In genomic region chr4:154485127-154485773, GRCh38 we compare ENCODE assay signal across 12 cellular contexts. TPM values are rescaled to one million over a fixed set of nuclear protein-coding genes. Genes with fewer than 3 reads are reported as not detected.
DNase-seq lines count a peak whose midpoint lies in the region; ATAC-seq and TF ChIP-seq lines count a peak whose summit lies in the region.
"Had no signal": no experiment of that assay in that cellular context is flagged by ENCODE, and none has a peak within 500 bp of the region (broad histone marks: within the 10 kb centered on the region; RNA-seq: fewer than 3 reads in every experiment).

No MANE protein-coding gene starts in this region.

- H3K27ac ChIP-seq in CD8-positive, alpha-beta T cell (ENCODE audit: low read depth, low read length) = no peak overlapping the region
- H3K27ac ChIP-seq: SJSA1 had no signal

- no peaks in the 10 kb centered on the region for H3K4me1 Mint-ChIP-seq in endothelial cell (ENCODE audit: unreplicated experiment)
- H3K4me1 Mint-ChIP-seq in CD8-positive, alpha-beta T cell (ENCODE audit: low read depth) = peaks cover 2% of the 10 kb centered on the region

- no peak for TF ChIP-seq CTCF in endothelial cell (IDR thresholded peaks at IDR 0.05; ENCODE audit: unreplicated experiment)
- no peak for TF ChIP-seq CTCF in CD8-positive, alpha-beta T cell (IDR thresholded peaks at IDR 0.05)

- no peaks in the 10 kb centered on the region for H3K9me3 ChIP-seq in CD8-positive, alpha-beta T cell (ENCODE audit: low read length)
- H3K9me3 ChIP-seq: SJSA1 had no signal

- intact Hi-C loops in CD8-positive, alpha-beta T cell (cut with DNase I, micrococcal nuclease) = no loop called here

- peaks cover 10% of the 10 kb centered on the region for H3K27me3 Mint-ChIP-seq in endothelial cell (ENCODE audit: unreplicated experiment)
- peaks cover 19% of the 10 kb centered on the region for H3K27me3 Mint-ChIP-seq in CD8-positive, alpha-beta T cell (ENCODE audit: low read depth)

- no peak overlapping the region for H3K4me3 ChIP-seq in CD8-positive, alpha-beta T cell (ENCODE audit: low read depth, low read length)
- no peak overlapping the region for H3K4me3 ChIP-seq in H7 (ENCODE audit: insufficient read depth, low read depth, low read length)
- H3K4me3 ChIP-seq: SJSA1 had no signal

- no peaks in the 10 kb centered on the region for H3K9me3 Mint-ChIP-seq in endothelial cell (ENCODE audit: unreplicated experiment)
- no peaks in the 10 kb centered on the region for H3K9me3 Mint-ChIP-seq in CD8-positive, alpha-beta T cell

- no peak overlapping the region for H3K4me3 Mint-ChIP-seq in endothelial cell (ENCODE audit: unreplicated experiment)
- no peak overlapping the region for H3K4me3 Mint-ChIP-seq in CD8-positive, alpha-beta T cell
- H3K4me3 Mint-ChIP-seq: CD4-positive, alpha-beta memory T cell had no signal

- POLR2A ChIA-PET in CD8-positive, alpha-beta T cell (lab: Charles Lee) = no interaction called here

- H3K27ac Mint-ChIP-seq in endothelial cell (ENCODE audit: unreplicated experiment) = no peak overlapping the region
- H3K27ac Mint-ChIP-seq in CD8-positive, alpha-beta T cell = no peak overlapping the region
- H3K27ac Mint-ChIP-seq: CD4-positive, alpha-beta memory T cell had no signal

- H3K4me1 ChIP-seq in CD8-positive, alpha-beta T cell (ENCODE audit: insufficient read depth, low read length) = no peaks in the 10 kb centered on the region
- H3K4me1 ChIP-seq: SJSA1 had no signal

- ATAC-seq in GM18511 (IDR thresholded peaks at IDR 0.05; ENCODE audit: unreplicated experiment) (peak; percentile 100), GM21528 (IDR thresholded peaks at IDR 0.05; ENCODE audit: low FRiP score, unreplicated experiment) (peak; percentile 98), HG03159 (IDR thresholded peaks at IDR 0.05; ENCODE audit: unreplicated experiment) (peak; percentile 100)
- no peak for ATAC-seq in CD8-positive, alpha-beta T cell

- no peaks in the 10 kb centered on the region for H3K36me3 ChIP-seq in CD8-positive, alpha-beta T cell (ENCODE audit: insufficient read depth, low read length)
- H3K36me3 ChIP-seq in H7 (replicated peaks; ENCODE audit: control insufficient read depth, insufficient read depth, low read length) = no peaks in the 10 kb centered on the region
- H3K36me3 ChIP-seq: SJSA1 had no signal

- peak; percentile 2 for DNase-seq in RPMI8226
- DNase-seq in endothelial cell (ENCODE audit: low spot score) = no peak
- no peak for DNase-seq in CD8-positive, alpha-beta T cell
- no peak for DNase-seq in T-helper 2 cell
- DNase-seq in H7 = no peak
- DNase-seq: CD4-positive, alpha-beta memory T cell; NCI-H1694 had no signal

- H3K36me3 Mint-ChIP-seq in endothelial cell (ENCODE audit: low read depth, unreplicated experiment) = no peaks in the 10 kb centered on the region
- H3K36me3 Mint-ChIP-seq in CD8-positive, alpha-beta T cell = no peaks in the 10 kb centered on the region
- H3K36me3 Mint-ChIP-seq: CD4-positive, alpha-beta memory T cell had no signal

- CTCF ChIA-PET in CD8-positive, alpha-beta T cell (lab: Charles Lee) = no interaction called here

- H3K27me3 ChIP-seq in CD8-positive, alpha-beta T cell (ENCODE audit: insufficient read depth, low read length) = no peaks in the 10 kb centered on the region
- H3K27me3 ChIP-seq in H7 (ENCODE audit: control insufficient read depth, insufficient read depth, low read length) = peaks cover 15% of the 10 kb centered on the region

RNA-seq across cellular contexts. Expression of gene DCHS2, which starts 6.3 kb away (rescaled TPM):
- total RNA-seq in endothelial cell (ENCODE audit: unreplicated experiment) = not detected
- total RNA-seq in CD8-positive, alpha-beta T cell = not detected
- total RNA-seq in H7 (2014; rRNA removed; shearing (Covaris generic)) = 0.55 and 1.0 TPM in 2 replicates
- total RNA-seq: SJSA1, subcutaneous adipose tissue had no signal
